8 cellular contexts compared by ENCODE assay signal in the genomic region with DNA sequence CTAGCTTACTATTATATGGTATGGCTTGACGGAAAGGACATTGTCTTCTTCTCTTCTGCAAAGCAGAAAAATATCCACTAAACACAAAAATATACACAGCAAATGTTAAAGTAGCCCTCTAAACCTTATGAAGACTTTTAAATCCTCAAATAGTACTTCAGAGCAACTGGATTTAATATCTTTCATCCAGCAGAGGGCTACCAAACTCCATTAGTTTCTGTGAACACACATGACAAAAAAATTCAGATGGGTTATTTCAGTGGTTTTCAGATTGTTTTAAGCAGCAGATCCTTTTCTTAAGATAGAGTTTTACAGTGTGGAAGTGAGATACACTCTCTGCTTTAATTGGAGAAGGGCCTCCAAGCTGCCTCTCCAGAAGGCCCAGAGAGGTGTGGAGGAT. TPM values are rescaled to one million over a fixed set of nuclear protein-coding genes. Genes with fewer than 3 reads are reported as not detected.
DNase-seq lines count a peak whose midpoint lies in the region; ATAC-seq and TF ChIP-seq lines count a peak whose summit lies in the region.

No MANE protein-coding gene starts in this region.

- intact Hi-C loops in HCT116 (cut with micrococcal nuclease), result loop anchor here (5.0 to 10.0 kb wide), 3 partner anchors 141 to 1276 kb away; no protein-coding TSS in a partner anchor

- H3K27me3 ChIP-seq in HCT116 (ENCODE audit: insufficient read depth, low read length), result no peaks in the 10 kb centered on the region

- H3K4me1 ChIP-seq in HCT116 (ENCODE audit: control insufficient read depth in 1 of 2, insufficient read depth in 2 of 2, low read length in 2 of 2), result no peaks in the 10 kb centered on the region

- peak; percentile 37 for DNase-seq in A172 (ENCODE audit: low spot score)
- peak; percentile 23 for DNase-seq in HCT116 (ENCODE audit: low read depth, low spot score)
- DNase-seq in SW480 (ENCODE audit: low spot score), result peak; percentile 21
- DNase-seq in iPS-NIHi11 (ENCODE audit: low spot score), result peak; percentile 19
- no peak for DNase-seq in WTC11 (ENCODE audit: low spot score)
- no peak for DNase-seq in stimulated activated naive CD8-positive, alpha-beta T cell treated with anti-CD3 and anti-CD28 coated beads, Interleukin-15, Interleukin-2, amounts not matched to agents 100 U/mL and 50 U/mL, for 24 hours
- DNase-seq in activated CD4-positive, alpha-beta memory T cell treated with anti-CD3 and anti-CD28 coated beads, Interleukin-2, amount 10 ng/mL, durations not matched to agents 7 days and 5 days, result no peak

- TF ChIP-seq POLR2A in HCT116 (IDR thresholded peaks at IDR 0.05; ENCODE audit: borderline replicate concordance, extremely low read depth, insufficient read depth, insufficient read length), result no peak

- RAD21 ChIA-PET in HCT116 (lab: Charles Lee; ENCODE audit: low non-redundant PET in 1 of 2, low total read pairs in 2 of 2, uncharacterized antibody in 2 of 2, unreplicated experiment in 2 of 2), result no interaction called here

- POLR2A ChIA-PET in HCT116 (lab: Charles Lee), result no interaction called here
- POLR2A ChIA-PET in WTC11 (lab: Charles Lee), result no interaction called here
- POLR2A ChIA-PET in activated CD4-positive, alpha-beta memory T cell treated with anti-CD3 and anti-CD28 coated beads, Interleukin-2, amount 10 ng/mL, durations not matched to agents 7 days and 5 days (lab: Charles Lee), result no interaction called here

- CTCF ChIA-PET in HCT116 (lab: Charles Lee) (interaction anchor here (0.7 to 1.8 kb wide), 7 partner anchors 9 to 1279 kb away, joined by 3 to 4 read pairs (median 3); no protein-coding TSS in a partner anchor), WTC11 (lab: Charles Lee) (interaction anchor here (1.0 to 2.5 kb wide), 6 partner anchors 11 to 194 kb away, joined by 3 to 10 read pairs (median 5); no protein-coding TSS in a partner anchor)
- CTCF ChIA-PET in activated CD4-positive, alpha-beta memory T cell treated with anti-CD3 and anti-CD28 coated beads, Interleukin-2, amount 10 ng/mL, durations not matched to agents 7 days and 5 days (lab: Charles Lee), result no interaction called here

- no peaks in the 10 kb centered on the region for H3K9me3 ChIP-seq in HCT116 (ENCODE audit: control insufficient read depth in 1 of 2, insufficient read depth in 1 of 2, low read depth in 1 of 2, low read length in 2 of 2)

- no peaks in the 10 kb centered on the region for H4K20me1 ChIP-seq in HCT116 (ENCODE audit: insufficient read depth)

- H3K79me2 ChIP-seq in HCT116 (ENCODE audit: insufficient read depth, low read length), result no peaks in the 10 kb centered on the region

- no peaks in the 10 kb centered on the region for H3K9me2 ChIP-seq in HCT116 (ENCODE audit: insufficient read depth)

- H3K4me3 Mint-ChIP-seq in WTC11, result no peak overlapping the region
- H3K4me3 Mint-ChIP-seq in activated CD4-positive, alpha-beta memory T cell treated with anti-CD3 and anti-CD28 coated beads, Interleukin-2, amount 10 ng/mL, durations not matched to agents 7 days and 5 days, result no peak overlapping the region

- ATAC-seq in HCT116 (peak; percentile 60; the same call in 1 of the 2 replicates), GM18907 (IDR thresholded peaks at IDR 0.05; ENCODE audit: unreplicated experiment) (no peak), WTC11 (no peak)
- ATAC-seq in stimulated activated naive CD8-positive, alpha-beta T cell treated with anti-CD3 and anti-CD28 coated beads, Interleukin-15, Interleukin-2, amounts not matched to agents 100 U/mL and 50 U/mL, for 24 hours, result no peak

- no peak overlapping the region for H3K9ac ChIP-seq in HCT116 (ENCODE audit: low read length)

- no peaks in the 10 kb centered on the region for H3K36me3 Mint-ChIP-seq in WTC11
- H3K36me3 Mint-ChIP-seq in activated CD4-positive, alpha-beta memory T cell treated with anti-CD3 and anti-CD28 coated beads, Interleukin-2, amount 10 ng/mL, durations not matched to agents 7 days and 5 days (ENCODE audit: low read depth), result no peaks in the 10 kb centered on the region

- H3K27me3 Mint-ChIP-seq in WTC11 (ENCODE audit: low read depth), result no peaks in the 10 kb centered on the region
- peaks cover 6% of the 10 kb centered on the region for H3K27me3 Mint-ChIP-seq in activated CD4-positive, alpha-beta memory T cell treated with anti-CD3 and anti-CD28 coated beads, Interleukin-2, amount 10 ng/mL, durations not matched to agents 7 days and 5 days

- no TSS peak for BruUV-seq in HCT116 (replicated peaks; lab: Mats Ljungman, UMichigan)

- H2AFZ ChIP-seq in HCT116 (ENCODE audit: low read depth, low read length, poor library complexity, severe bottlenecking), result no peak overlapping the region

- peak; percentile 38 to 57 (median 44); a peak in 5 of 6 replicates for TF ChIP-seq CTCF in HCT116 (IDR thresholded peaks at IDR 0.05 in 2 of 3, conservative IDR thresholded peaks at IDR 0.05 in 1 of 3; ENCODE audit: borderline replicate concordance in 1 of 3, insufficient read depth in 1 of 3, low read depth in 2 of 3, low read length in 2 of 3)
- no peak for TF ChIP-seq CTCF in WTC11 (IDR thresholded peaks at IDR 0.05)

- H3K9me3 Mint-ChIP-seq in WTC11, result no peaks in the 10 kb centered on the region
- no peaks in the 10 kb centered on the region for H3K9me3 Mint-ChIP-seq in activated CD4-positive, alpha-beta memory T cell treated with anti-CD3 and anti-CD28 coated beads, Interleukin-2, amount 10 ng/mL, durations not matched to agents 7 days and 5 days

- H3K4me3 ChIP-seq in HCT116 (replicated peaks in 1 of 2; ENCODE audit: low read depth in 1 of 2, low read length in 2 of 2), result no peak overlapping the region

- peak; percentile 66 for TF ChIP-seq RAD21 in HCT116 (IDR thresholded peaks at IDR 0.05; ENCODE audit: low read depth)

- H3K4me2 ChIP-seq in HCT116 (ENCODE audit: low read length), result no peak overlapping the region

- H3K4me1 Mint-ChIP-seq in WTC11, result peaks cover 22% of the 10 kb centered on the region
- no peaks in the 10 kb centered on the region for H3K4me1 Mint-ChIP-seq in activated CD4-positive, alpha-beta memory T cell treated with anti-CD3 and anti-CD28 coated beads, Interleukin-2, amount 10 ng/mL, durations not matched to agents 7 days and 5 days

- H3K36me3 ChIP-seq in HCT116 (ENCODE audit: control insufficient read depth in 1 of 2, insufficient read depth in 2 of 2, low read length in 2 of 2), result no peaks in the 10 kb centered on the region

- H3K27ac Mint-ChIP-seq in WTC11, result no peak overlapping the region
- no peak overlapping the region for H3K27ac Mint-ChIP-seq in activated CD4-positive, alpha-beta memory T cell treated with anti-CD3 and anti-CD28 coated beads, Interleukin-2, amount 10 ng/mL, durations not matched to agents 7 days and 5 days

- no peak overlapping the region for H3K27ac ChIP-seq in HCT116 (ENCODE audit: low read depth, low read length)

TF ChIP-seq in HCT116, 20 proteins besides CTCF, POLR2A, EP300 and RAD21 (continues in another document):
- TF ChIP-seq, protein P1, sequence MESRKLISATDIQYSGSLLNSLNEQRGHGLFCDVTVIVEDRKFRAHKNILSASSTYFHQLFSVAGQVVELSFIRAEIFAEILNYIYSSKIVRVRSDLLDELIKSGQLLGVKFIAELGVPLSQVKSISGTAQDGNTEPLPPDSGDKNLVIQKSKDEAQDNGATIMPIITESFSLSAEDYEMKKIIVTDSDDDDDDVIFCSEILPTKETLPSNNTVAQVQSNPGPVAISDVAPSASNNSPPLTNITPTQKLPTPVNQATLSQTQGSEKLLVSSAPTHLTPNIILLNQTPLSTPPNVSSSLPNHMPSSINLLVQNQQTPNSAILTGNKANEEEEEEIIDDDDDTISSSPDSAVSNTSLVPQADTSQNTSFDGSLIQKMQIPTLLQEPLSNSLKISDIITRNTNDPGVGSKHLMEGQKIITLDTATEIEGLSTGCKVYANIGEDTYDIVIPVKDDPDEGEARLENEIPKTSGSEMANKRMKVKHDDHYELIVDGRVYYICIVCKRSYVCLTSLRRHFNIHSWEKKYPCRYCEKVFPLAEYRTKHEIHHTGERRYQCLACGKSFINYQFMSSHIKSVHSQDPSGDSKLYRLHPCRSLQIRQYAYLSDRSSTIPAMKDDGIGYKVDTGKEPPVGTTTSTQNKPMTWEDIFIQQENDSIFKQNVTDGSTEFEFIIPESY (IDR thresholded peaks at IDR 0.05; ENCODE audit: extremely low read depth, insufficient replicate concordance, low read length), result no peak
- TF ChIP-seq FOSL1 (IDR thresholded peaks at IDR 0.05; ENCODE audit: low read depth) (no peak), CBX3 (IDR thresholded peaks at IDR 0.05; ENCODE audit: low read depth) (no peak), SIN3A (IDR thresholded peaks at IDR 0.05; ENCODE audit: low read depth) (no peak), ZFX (IDR thresholded peaks at IDR 0.05) (no peak), YY1 (IDR thresholded peaks at IDR 0.05; ENCODE audit: extremely low read depth, insufficient replicate concordance, low read depth, low read length) (no peak)

TF ChIP-seq in WTC11, 78 proteins besides CTCF, POLR2A, EP300 and RAD21:
- no peak for TF ChIP-seq SOX15 (CRISPR knock-in tag; IDR thresholded peaks at IDR 0.05)
- TF ChIP-seq MXD4 (CRISPR knock-in tag; IDR thresholded peaks at IDR 0.05; ENCODE audit: borderline replicate concordance), result no peak

RNA-seq across cellular contexts. Expression of a gene that starts 56.6 kb away (rescaled TPM):
- total RNA-seq in A172 (2014; rRNA removed; shearing (Covaris generic)), result 21.2 and 25.6 TPM in 2 replicates
- total RNA-seq in HCT116 (2021; ENCODE audit: unreplicated experiment) (5.6 TPM), WTC11 (2021) (27.9 to 33.7 TPM (median 30.8 TPM) in 3 replicates)
- 1.5 and 1.8 TPM in 2 replicates for polyA plus RNA-seq in HCT116 (2012)
- total RNA-seq in activated CD4-positive, alpha-beta memory T cell treated with anti-CD3 and anti-CD28 coated beads, Interleukin-2, amount 10 ng/mL, durations not matched to agents 7 days and 5 days, result 1 to 10 TPM; 1.5 to 1.9 TPM

Comparison
In these comparisons a context has a peak if more than half of its experiments do, and no peak if none do; other contexts are left out.
1. DNase-seq: peak in A172 (single experiment), HCT116 (single experiment), SW480 (single experiment) and iPS-NIHi11 (single experiment); none in WTC11 (single experiment), stimulated activated naive CD8-positive, alpha-beta T cell treated with anti-CD3 and anti-CD28 coated beads, Interleukin-15, Interleukin-2, amounts not matched to agents 100 U/mL and 50 U/mL, for 24 hours (single experiment) and activated CD4-positive, alpha-beta memory T cell treated with anti-CD3 and anti-CD28 coated beads, Interleukin-2, amount 10 ng/mL, durations not matched to agents 7 days and 5 days (single experiment).